ENCODE assay signal across 11 cellular contexts in genomic region chr6:13044390-13044789, GRCh38.
DNase-seq lines count a peak whose midpoint lies in the region; ATAC-seq and TF ChIP-seq lines count a peak whose summit lies in the region.
"Had no signal": no experiment of that assay in that cellular context is flagged by ENCODE, and none has a peak within 500 bp of the region (broad histone marks: within the 10 kb centered on the region; RNA-seq: fewer than 3 reads in every experiment).

No MANE protein-coding gene starts in this region.

- ATAC-seq in gastroesophageal sphincter (no peak), GM18909 (IDR thresholded peaks at IDR 0.05; ENCODE audit: poor library complexity, unreplicated experiment) (no peak)
- ATAC-seq: gastrocnemius medialis had no signal

- H3K4me3 ChIP-seq in gastroesophageal sphincter: no peak overlapping the region
- H3K4me3 ChIP-seq: gastrocnemius medialis had no signal

- H3K9me3 ChIP-seq in gastroesophageal sphincter: no peaks in the 10 kb centered on the region
- H3K9me3 ChIP-seq: gastrocnemius medialis had no signal

- TF ChIP-seq POLR2A in gastroesophageal sphincter (IDR thresholded peaks at IDR 0.05): no peak

- H3K27ac ChIP-seq in gastroesophageal sphincter: no peak overlapping the region
- H3K27ac ChIP-seq: gastrocnemius medialis had no signal

- no peak for TF ChIP-seq CTCF in gastroesophageal sphincter (IDR thresholded peaks at IDR 0.05)

- no peaks in the 10 kb centered on the region for H3K36me3 ChIP-seq in gastroesophageal sphincter
- H3K36me3 ChIP-seq: gastrocnemius medialis had no signal

- H3K27me3 ChIP-seq in gastroesophageal sphincter: no peaks in the 10 kb centered on the region
- H3K27me3 ChIP-seq: gastrocnemius medialis had no signal

- no peak for TF ChIP-seq EP300 in gastroesophageal sphincter (IDR thresholded peaks at IDR 0.05)

- H3K4me1 ChIP-seq in gastroesophageal sphincter: no peaks in the 10 kb centered on the region
- H3K4me1 ChIP-seq: gastrocnemius medialis had no signal

- WGBS in gastroesophageal sphincter (ENCODE audit: low coverage in 1 of 2), 2 donors: 60 to 94% methylated on average over 1 to 3 of the region's 6 CpGs

- peak; percentile 63 for DNase-seq in Daoy (ENCODE audit: low read depth)
- peak; percentile 2 for DNase-seq in LoVo (ENCODE audit: low spot score)
- peak; percentile 56 for DNase-seq in astrocyte of the hippocampus (ENCODE audit: low read depth, low spot score)
- peak; percentile 90 for DNase-seq in kidney tubule cell (ENCODE audit: low spot score)
- DNase-seq in SKM-1 treated with dmso at 0.1 percent for 144 hours (lab: John Stamatoyannopoulos, UW; ENCODE audit: unreplicated experiment): no peak
- DNase-seq in cerebellar cortex (ENCODE audit: low spot score): no peak
- DNase-seq: gastrocnemius medialis; NCI-H524; stimulated activated CD8-positive, alpha-beta memory T cell treated with anti-CD3 and anti-CD28 coated beads, Interleukin-4, amount 100 ng/mL, for 48 hours had no signal

Comparison
In these comparisons a context has a peak if more than half of its experiments do, and no peak if none do; other contexts are left out.
1. DNase-seq: peak in Daoy (single experiment), LoVo (single experiment), astrocyte of the hippocampus (single experiment) and kidney tubule cell (single experiment); none in SKM-1 treated with dmso at 0.1 percent for 144 hours (single experiment) and cerebellar cortex (single experiment).